ENCODE assay signal across 8 cellular contexts in the genomic region with DNA sequence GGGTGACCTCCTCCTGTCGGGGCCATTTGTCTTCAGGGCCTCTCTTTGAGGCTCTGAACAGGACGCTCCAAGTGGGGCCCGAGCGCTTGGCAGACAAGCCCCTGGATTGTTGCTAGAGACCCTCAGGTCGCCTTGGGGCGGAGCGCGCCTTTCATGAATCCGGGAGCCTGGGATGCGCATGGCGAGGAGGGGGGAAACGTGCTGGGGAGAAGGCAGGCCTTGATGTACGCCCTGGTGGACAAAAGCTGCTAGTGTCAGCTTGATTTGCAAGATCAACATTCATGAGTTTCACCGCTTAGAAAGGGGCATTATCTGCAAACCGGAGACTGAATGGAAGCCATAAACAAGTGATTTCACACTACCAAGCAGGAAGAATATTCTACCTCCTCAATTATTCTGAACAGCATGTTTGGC.
A peak's percentile ranks its signal among the peaks of the same experiment; 100 is the strongest.
DNase-seq lines count a peak whose midpoint lies in the region; ATAC-seq and TF ChIP-seq lines count a peak whose summit lies in the region.

No MANE protein-coding gene starts in this region.

- no peaks in the 10 kb centered on the region for H3K79me2 ChIP-seq in PC-3 (ENCODE audit: low read length)

- H3K4me1 ChIP-seq in PC-3 (ENCODE audit: insufficient read depth, low read length) (peaks cover 7% of the 10 kb centered on the region; the same call in 1 of the 2 replicates), mucosa of stomach (ENCODE audit: control insufficient read depth, insufficient read depth, low read length) (peaks cover 12% of the 10 kb centered on the region)

- TF ChIP-seq CTCF in CD14-positive monocyte (IDR thresholded peaks at IDR 0.05): peak; percentile 22
- 0 out of 2 replicates have a peak, but pooled peaks have one; percentile 16 for TF ChIP-seq CTCF in PC-3 (conservative IDR thresholded peaks at IDR 0.05; ENCODE audit: low read depth, low read length)

- H3K27me3 Mint-ChIP-seq in CD14-positive monocyte (ENCODE audit: low read depth in 3 of 3): peaks cover 7 to 9% (median 8%) of the 10 kb centered on the region in 3 donors

- H3K9me2 ChIP-seq in PC-3 (replicated peaks; ENCODE audit: low read length): no peaks in the 10 kb centered on the region

- H3K9ac ChIP-seq in PC-3 (ENCODE audit: low read length) (no peak overlapping the region), mucosa of stomach (ENCODE audit: low read length) (peak overlapping the region; percentile 69)

- no TSS peak for BruUV-seq in PC-3 (replicated peaks; lab: Mats Ljungman, UMichigan)

- no peak overlapping the region for H3K27ac Mint-ChIP-seq in CD14-positive monocyte

- H3K36me3 Mint-ChIP-seq in CD14-positive monocyte: no peaks in the 10 kb centered on the region

- no peaks in the 10 kb centered on the region for H4K20me1 ChIP-seq in PC-3 (ENCODE audit: low read length)

- ATAC-seq in GM21367 (IDR thresholded peaks at IDR 0.05; ENCODE audit: unreplicated experiment) (peak; percentile 3), PC-3 (peak; percentile 25; the same call in 1 of the 2 replicates), HG03196 (IDR thresholded peaks at IDR 0.05; ENCODE audit: unreplicated experiment) (no peak)

- H3K4me3 ChIP-seq in PC-3 (ENCODE audit: low read length): peak overlapping the region; percentile 61
- peak overlapping the region; percentile 39 for H3K4me3 ChIP-seq in mucosa of stomach (ENCODE audit: low read length)

- no peaks in the 10 kb centered on the region for H3K36me3 ChIP-seq in PC-3 (ENCODE audit: low read depth, low read length)
- H3K36me3 ChIP-seq in mucosa of stomach (ENCODE audit: control insufficient read depth, insufficient read depth, low read length): no peaks in the 10 kb centered on the region

- H3K4me3 Mint-ChIP-seq in CD14-positive monocyte: peak overlapping the region; percentile 91 to 97

- H3K27ac ChIP-seq in PC-3 (ENCODE audit: low read length): no peak overlapping the region
- H3K27ac ChIP-seq in epithelial cell of prostate: peak overlapping the region; percentile 64

- intact Hi-C loops in CD14-positive monocyte (cut with micrococcal nuclease) (loop anchor here in 1 of 2 donors (10.0 kb wide), 1 partner anchor 87 kb away; no protein-coding TSS in a partner anchor), PC-3 (cut with micrococcal nuclease) (loop anchor here (5.0 kb wide), 1 partner anchor 84 kb away; no protein-coding TSS in a partner anchor)

- no peaks in the 10 kb centered on the region for H3F3A ChIP-seq in PC-3 (ENCODE audit: low read length, unreplicated experiment)

- H3K9me3 ChIP-seq in PC-3 (ENCODE audit: low read length): no peaks in the 10 kb centered on the region
- no peaks in the 10 kb centered on the region for H3K9me3 ChIP-seq in mucosa of stomach (ENCODE audit: control insufficient read depth, low read length)

- H3K27me3 ChIP-seq in PC-3 (ENCODE audit: low read length): no peaks in the 10 kb centered on the region
- H3K27me3 ChIP-seq in mucosa of stomach (ENCODE audit: control insufficient read depth, insufficient read depth, low read length): no peaks in the 10 kb centered on the region

- H3K9me3 Mint-ChIP-seq in CD14-positive monocyte: peaks cover 0 to 3% (median 0%) of the 10 kb centered on the region in 7 donors

- DNase-seq in CD14-positive monocyte (ENCODE audit: low spot score): no peak
- no peak for DNase-seq in PC-3
- no peak for DNase-seq in epithelial cell of prostate (ENCODE audit: low read depth, low spot score)
- DNase-seq in NCI-H2081 treated with DMSO at 0.1 percent for 48 hours (lab: John Stamatoyannopoulos, UW): no peak
- DNase-seq in stimulated activated CD4-positive, alpha-beta T cell treated with anti-CD3 and anti-CD28 coated beads, Interleukin-2, amount 100 ng/mL, for 24 hours: no peak

- H3K4me2 ChIP-seq in PC-3 (ENCODE audit: low read length): peak overlapping the region; percentile 90

- H2AFZ ChIP-seq in PC-3 (ENCODE audit: low read length): peak overlapping the region; percentile 98

- H3K4me1 Mint-ChIP-seq in CD14-positive monocyte: peaks cover 31% of the 10 kb centered on the region

- POLR2A ChIA-PET in PC-3 (lab: Charles Lee; ENCODE audit: unreplicated experiment): no interaction called here

- CTCF ChIA-PET in PC-3 (lab: Charles Lee): no interaction called here
